ENCODE assay signal across 8 cellular contexts in the genomic region with DNA sequence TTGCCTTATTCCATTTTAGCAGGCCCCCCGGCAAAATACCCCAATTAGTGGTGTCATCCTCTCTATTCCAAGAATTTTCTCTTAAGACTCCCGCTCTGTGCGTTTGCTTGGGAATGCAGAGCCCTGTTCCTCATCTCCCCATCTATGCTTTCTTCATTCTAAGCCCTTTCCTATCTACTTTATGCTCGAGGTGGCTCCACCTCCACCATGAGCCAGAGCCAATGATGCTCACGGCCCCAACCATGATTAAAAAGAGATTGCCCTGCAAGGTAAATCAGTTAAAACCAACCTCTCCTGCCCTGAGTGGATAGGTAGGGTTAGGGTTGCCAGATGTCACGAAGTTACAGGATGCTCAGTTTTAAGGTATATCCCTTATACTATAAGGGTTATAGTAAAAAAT. TPM values are rescaled to one million over a fixed set of nuclear protein-coding genes. Genes with fewer than 3 reads are reported as not detected.
DNase-seq lines count a peak whose midpoint lies in the region; ATAC-seq and TF ChIP-seq lines count a peak whose summit lies in the region.

No MANE protein-coding gene starts in this region.

- DNase-seq in epithelial cell of prostate (ENCODE audit: low read depth, low spot score) (no peak), smooth muscle cell (lab: John Stamatoyannopoulos, UW; ENCODE audit: unreplicated experiment) (no peak), NOMO-1 (lab: John Stamatoyannopoulos, UW; ENCODE audit: unreplicated experiment in 2 of 2) (no peak)

- H3K4me3 ChIP-seq in HEK293 (ENCODE audit: low read depth, low read length) (no peak overlapping the region), SU-DHL-6 (ENCODE audit: insufficient read depth, low read length, poor library complexity, severe bottlenecking) (peak overlapping the region; percentile 61), smooth muscle cell (peak overlapping the region; percentile 86)

- H3K4me1 ChIP-seq in HEK293 (ENCODE audit: control insufficient read depth, insufficient read depth, low read length) (no peaks in the 10 kb centered on the region; the same call in 1 of the 2 replicates), smooth muscle cell (ENCODE audit: low read depth) (peaks cover 4% of the 10 kb centered on the region)

- WGBS in smooth muscle cell (ENCODE audit: low lambda C conversion rate), result 81% methylated on average over 6 of the region's 6 CpGs

- peaks cover 31% of the 10 kb centered on the region for H3K79me2 ChIP-seq in SU-DHL-6 (ENCODE audit: insufficient read depth, low read length)
- peaks cover 31% of the 10 kb centered on the region for H3K79me2 ChIP-seq in smooth muscle cell (ENCODE audit: low read depth)

- H3K27ac ChIP-seq in HEK293 (ENCODE audit: extremely low read depth, low read depth, low read length), result peak overlapping the region; percentile 92; the same call in 1 of the 2 replicates
- H3K27ac ChIP-seq in SU-DHL-6 (ENCODE audit: low read depth, low read length), result peak overlapping the region; percentile 69
- peak overlapping the region; percentile 75 for H3K27ac ChIP-seq in epithelial cell of prostate
- peak overlapping the region; percentile 89 for H3K27ac ChIP-seq in smooth muscle cell (ENCODE audit: low read depth)

- no peak for ATAC-seq in GM19467 (IDR thresholded peaks at IDR 0.05; ENCODE audit: unreplicated experiment)
- no peak for ATAC-seq in HG02642 (IDR thresholded peaks at IDR 0.05; ENCODE audit: poor library complexity, unreplicated experiment)
- ATAC-seq in HG02870 (IDR thresholded peaks at IDR 0.05; ENCODE audit: unreplicated experiment), result no peak

- TF ChIP-seq CTCF in HEK293 (tag by site-specific recombination; IDR thresholded peaks at IDR 0.05), result no peak
- no peak for TF ChIP-seq CTCF in SU-DHL-6 (IDR thresholded peaks at IDR 0.05; ENCODE audit: insufficient read depth, low read length, poor library complexity, severe bottlenecking)
- no peak for TF ChIP-seq CTCF in smooth muscle cell (IDR thresholded peaks at IDR 0.05; ENCODE audit: borderline replicate concordance, insufficient read depth, poor library complexity, severe bottlenecking)

- H3K27me3 ChIP-seq in SU-DHL-6 (ENCODE audit: low read length), result no peaks in the 10 kb centered on the region
- no peaks in the 10 kb centered on the region for H3K27me3 ChIP-seq in smooth muscle cell (ENCODE audit: low read depth)

- H3K4me2 ChIP-seq in SU-DHL-6 (ENCODE audit: low read depth, low read length, poor library complexity, severe bottlenecking), result peak overlapping the region; percentile 86
- H3K4me2 ChIP-seq in smooth muscle cell, result peak overlapping the region; percentile 94

- POLR2A ChIA-PET in HEK293 (lab: Yijun Ruan, JAX), result interaction anchor here (0.7 to 2.7 kb wide), 7 partner anchors 8 to 321 kb away, joined by 3 to 17 read pairs (median 5); a partner anchor contains a TSS

- H4K20me1 ChIP-seq in SU-DHL-6 (ENCODE audit: low read depth, low read length) (no peaks in the 10 kb centered on the region), smooth muscle cell (ENCODE audit: low read depth) (no peaks in the 10 kb centered on the region)

- H3F3A ChIP-seq in SU-DHL-6 (ENCODE audit: insufficient read depth) (peaks cover 5% of the 10 kb centered on the region; the same call in 1 of the 2 replicates), smooth muscle cell (ENCODE audit: low read depth) (peaks cover 14% of the 10 kb centered on the region)

- H2AFZ ChIP-seq in SU-DHL-6 (ENCODE audit: low read depth, low read length, severe bottlenecking) (peak overlapping the region; percentile 99), smooth muscle cell (ENCODE audit: low read depth) (peak overlapping the region; percentile 97)

- peaks cover 0 to 13% of the 10 kb centered on the region in 2 experiments; a peak in 1 of 3 replicates for H3K36me3 ChIP-seq in HEK293 (ENCODE audit: control insufficient read depth in 2 of 2, insufficient read depth in 1 of 2, low read length in 2 of 2)
- H3K36me3 ChIP-seq in SU-DHL-6 (ENCODE audit: low read length), result no peaks in the 10 kb centered on the region
- no peaks in the 10 kb centered on the region for H3K36me3 ChIP-seq in smooth muscle cell (ENCODE audit: low read depth)

- no peaks in the 10 kb centered on the region for H3K9me2 ChIP-seq in SU-DHL-6 (replicated peaks; ENCODE audit: insufficient read depth, low read length)

- H3K9ac ChIP-seq in SU-DHL-6 (ENCODE audit: low read length), result peak overlapping the region; percentile 94
- peak overlapping the region; percentile 91 for H3K9ac ChIP-seq in smooth muscle cell (ENCODE audit: low read depth)

- CTCF ChIA-PET in HEK293 (lab: Yijun Ruan, JAX), result interaction anchor here (0.6 to 2.4 kb wide), 2 partner anchors 31 to 135 kb away, joined by 3 to 10 read pairs; a partner anchor contains a TSS

- no peaks in the 10 kb centered on the region for H3K9me3 ChIP-seq in HEK293 (ENCODE audit: control insufficient read depth, insufficient read depth, low read depth, low read length)
- H3K9me3 ChIP-seq in SU-DHL-6 (ENCODE audit: insufficient read depth, low read length), result no peaks in the 10 kb centered on the region
- H3K9me3 ChIP-seq in smooth muscle cell (replicated peaks; ENCODE audit: low read depth), result no peaks in the 10 kb centered on the region

TF ChIP-seq in HEK293, 187 proteins besides CTCF, POLR2A, EP300 and RAD21:
- TF ChIP-seq ZNF777 (tag by site-specific recombination; IDR thresholded peaks at IDR 0.05; ENCODE audit: borderline replicate concordance), result no peak
- TF ChIP-seq HOXD13 (CRISPR knock-in tag; IDR thresholded peaks at IDR 0.05; ENCODE audit: borderline replicate concordance), result no peak
- TF ChIP-seq, protein P1, sequence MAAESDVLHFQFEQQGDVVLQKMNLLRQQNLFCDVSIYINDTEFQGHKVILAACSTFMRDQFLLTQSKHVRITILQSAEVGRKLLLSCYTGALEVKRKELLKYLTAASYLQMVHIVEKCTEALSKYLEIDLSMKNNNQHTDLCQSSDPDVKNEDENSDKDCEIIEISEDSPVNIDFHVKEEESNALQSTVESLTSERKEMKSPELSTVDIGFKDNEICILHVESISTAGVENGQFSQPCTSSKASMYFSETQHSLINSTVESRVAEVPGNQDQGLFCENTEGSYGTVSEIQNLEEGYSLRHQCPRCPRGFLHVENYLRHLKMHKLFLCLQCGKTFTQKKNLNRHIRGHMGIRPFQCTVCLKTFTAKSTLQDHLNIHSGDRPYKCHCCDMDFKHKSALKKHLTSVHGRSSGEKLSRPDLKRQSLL (tag by site-specific recombination; IDR thresholded peaks at IDR 0.05), result peak; percentile 75
- no peak for TF ChIP-seq KLF16 (tag by site-specific recombination; IDR thresholded peaks at IDR 0.05)
- TF ChIP-seq, protein P2, sequence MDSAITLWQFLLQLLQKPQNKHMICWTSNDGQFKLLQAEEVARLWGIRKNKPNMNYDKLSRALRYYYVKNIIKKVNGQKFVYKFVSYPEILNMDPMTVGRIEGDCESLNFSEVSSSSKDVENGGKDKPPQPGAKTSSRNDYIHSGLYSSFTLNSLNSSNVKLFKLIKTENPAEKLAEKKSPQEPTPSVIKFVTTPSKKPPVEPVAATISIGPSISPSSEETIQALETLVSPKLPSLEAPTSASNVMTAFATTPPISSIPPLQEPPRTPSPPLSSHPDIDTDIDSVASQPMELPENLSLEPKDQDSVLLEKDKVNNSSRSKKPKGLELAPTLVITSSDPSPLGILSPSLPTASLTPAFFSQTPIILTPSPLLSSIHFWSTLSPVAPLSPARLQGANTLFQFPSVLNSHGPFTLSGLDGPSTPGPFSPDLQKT (IDR thresholded peaks at IDR 0.05; ENCODE audit: borderline replicate concordance, low read depth, low read length), result no peak
- no peak for TF ChIP-seq YY2 (tag by site-specific recombination; IDR thresholded peaks at IDR 0.05)
- no peak for TF ChIP-seq ZNF366 (tag by site-specific recombination; conservative IDR thresholded peaks at IDR 0.05)
- no peak for TF ChIP-seq ZNF549 (tag by site-specific recombination; IDR thresholded peaks at IDR 0.05)
- no peak for TF ChIP-seq GLI4 (tag by site-specific recombination; IDR thresholded peaks at IDR 0.05)
- no peak for TF ChIP-seq ZNF600 (tag by site-specific recombination; IDR thresholded peaks at IDR 0.05)
- TF ChIP-seq PRDM1 (tag by site-specific recombination; IDR thresholded peaks at IDR 0.05), result no peak
- TF ChIP-seq ZNF76 (tag by site-specific recombination; IDR thresholded peaks at IDR 0.05; ENCODE audit: borderline replicate concordance, low read depth), result no peak
- no peak for TF ChIP-seq ZNF335 (tag by site-specific recombination; conservative IDR thresholded peaks at IDR 0.05)
- TF ChIP-seq, protein P3, sequence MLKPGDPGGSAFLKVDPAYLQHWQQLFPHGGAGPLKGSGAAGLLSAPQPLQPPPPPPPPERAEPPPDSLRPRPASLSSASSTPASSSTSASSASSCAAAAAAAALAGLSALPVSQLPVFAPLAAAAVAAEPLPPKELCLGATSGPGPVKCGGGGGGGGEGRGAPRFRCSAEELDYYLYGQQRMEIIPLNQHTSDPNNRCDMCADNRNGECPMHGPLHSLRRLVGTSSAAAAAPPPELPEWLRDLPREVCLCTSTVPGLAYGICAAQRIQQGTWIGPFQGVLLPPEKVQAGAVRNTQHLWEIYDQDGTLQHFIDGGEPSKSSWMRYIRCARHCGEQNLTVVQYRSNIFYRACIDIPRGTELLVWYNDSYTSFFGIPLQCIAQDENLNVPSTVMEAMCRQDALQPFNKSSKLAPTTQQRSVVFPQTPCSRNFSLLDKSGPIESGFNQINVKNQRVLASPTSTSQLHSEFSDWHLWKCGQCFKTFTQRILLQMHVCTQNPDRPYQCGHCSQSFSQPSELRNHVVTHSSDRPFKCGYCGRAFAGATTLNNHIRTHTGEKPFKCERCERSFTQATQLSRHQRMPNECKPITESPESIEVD (tag by site-specific recombination; IDR thresholded peaks at IDR 0.05), result no peak
- peak; percentile 79 for TF ChIP-seq ZBTB17 (tag by site-specific recombination; IDR thresholded peaks at IDR 0.05)
- no peak for TF ChIP-seq ZNF404 (tag by site-specific recombination; IDR thresholded peaks at IDR 0.05)

RNA-seq across cellular contexts. Expression of a gene that starts 0.7 kb away (rescaled TPM):
- total RNA-seq in smooth muscle cell, result 118 TPM in 2 replicates
- polyA plus RNA-seq in smooth muscle cell, result 54.0 and 70.8 TPM in 2 replicates

RNA-seq across cellular contexts. Expression of a gene that starts 27.7 kb away (rescaled TPM):
- 88.3 and 210 TPM in 2 replicates for total RNA-seq in smooth muscle cell
- polyA plus RNA-seq in smooth muscle cell, result 34.3 and 35.9 TPM in 2 replicates

RNA-seq across cellular contexts. Expression of a gene that starts 31.4 kb away (rescaled TPM):
- total RNA-seq in smooth muscle cell, result 2.4 and 2.5 TPM in 2 replicates
- 3.3 and 4.2 TPM in 2 replicates for polyA plus RNA-seq in smooth muscle cell
